4 cellular contexts compared by ENCODE assay signal in the genomic region with DNA sequence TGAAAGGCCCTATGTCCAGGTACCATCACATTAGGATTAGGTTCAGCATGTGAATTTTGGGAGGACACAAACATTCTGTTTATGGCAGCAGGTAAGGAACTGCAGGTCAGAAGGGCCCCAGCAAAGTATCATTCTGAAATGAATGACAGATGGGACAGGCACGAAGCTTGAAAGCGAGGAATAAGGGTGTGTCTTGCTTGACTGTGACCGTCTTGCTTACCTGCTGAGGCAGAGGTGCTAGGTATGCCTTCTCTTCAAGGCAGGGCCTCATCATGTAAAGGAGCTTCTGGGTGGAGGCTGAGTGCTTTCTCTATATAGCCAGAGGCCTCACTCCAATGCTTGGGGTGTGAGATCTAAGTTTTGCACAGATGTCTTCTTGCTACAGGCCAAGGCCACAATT. TPM values are rescaled to one million over a fixed set of nuclear protein-coding genes. Genes with fewer than 3 reads are reported as not detected.
"Had no signal": no experiment of that assay in that cellular context is flagged by ENCODE, and none has a peak within 500 bp of the region (broad histone marks: within the 10 kb centered on the region; RNA-seq: fewer than 3 reads in every experiment).

No MANE protein-coding gene starts in this region.

- DNase-seq: GDM1, GF-D8 had no signal

- ATAC-seq: GM12878 had no signal

- H3K4me3 ChIP-seq: GM12878 had no signal

RNA-seq across cellular contexts. Expression of a gene that starts 41.4 kb away (rescaled TPM):
- total RNA-seq: G401 had no signal
